Comparison of ENCODE assay signal across 8 cellular contexts in the genomic region with DNA sequence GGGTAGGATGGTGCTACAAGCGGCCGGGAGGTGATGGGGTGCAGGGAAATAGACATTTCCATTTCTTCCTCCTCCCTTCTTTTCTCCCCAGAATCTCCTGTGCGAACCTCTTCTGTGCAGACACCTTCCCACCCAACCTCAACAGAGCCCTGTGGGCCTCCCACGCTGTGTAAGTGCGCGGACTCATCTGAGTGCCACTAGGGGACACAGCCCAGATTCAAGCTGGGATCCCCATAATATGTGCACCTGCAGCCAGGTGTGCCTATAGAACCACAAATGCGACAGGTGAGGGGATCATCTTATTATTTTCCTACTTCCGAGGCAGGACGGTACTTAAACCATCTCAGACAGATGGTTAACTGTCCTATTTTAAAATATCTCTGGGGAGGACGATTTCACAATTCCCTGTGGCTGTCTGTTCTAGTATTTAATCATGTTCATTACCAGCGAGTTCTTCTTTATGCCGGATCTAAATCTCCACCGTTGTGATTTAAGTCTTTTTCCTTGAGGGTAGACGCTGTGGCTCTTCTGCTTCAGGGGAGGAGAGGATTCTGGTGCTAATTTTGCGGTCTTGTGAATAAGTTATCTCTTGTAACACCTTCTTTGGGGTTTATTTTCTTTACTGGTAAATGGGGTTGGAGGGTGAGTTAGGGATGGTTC. TPM values are rescaled to one million over a fixed set of nuclear protein-coding genes. Genes with fewer than 3 reads are reported as not detected.
DNase-seq lines count a peak whose midpoint lies in the region; ATAC-seq, FAIRE-seq and TF ChIP-seq lines count a peak whose summit lies in the region.

No MANE protein-coding gene starts in this region.

- H3K36me3 ChIP-seq in GM23248 (ENCODE audit: low read depth), result no peaks in the 10 kb centered on the region
- no peaks in the 10 kb centered on the region for H3K36me3 ChIP-seq in PC-3 (ENCODE audit: low read depth, low read length)
- no peaks in the 10 kb centered on the region for H3K36me3 ChIP-seq in sigmoid colon
- no peaks in the 10 kb centered on the region for H3K36me3 ChIP-seq in small intestine (ENCODE audit: control insufficient read depth in 2 of 2, insufficient read depth in 2 of 2, low read length in 2 of 2)

- intact Hi-C loops in PC-3 (cut with micrococcal nuclease) (no loop called here), sigmoid colon (cut with DNase I) (loop anchor here (1.0 to 5.0 kb wide), 2 partner anchors 239 to 383 kb away; no protein-coding TSS in a partner anchor)

- no TSS peak for BruUV-seq in PC-3 (replicated peaks; lab: Mats Ljungman, UMichigan)

- H3K9me2 ChIP-seq in GM23248 (ENCODE audit: insufficient read depth) (no peaks in the 10 kb centered on the region), PC-3 (replicated peaks; ENCODE audit: low read length) (no peaks in the 10 kb centered on the region)

- in situ Hi-C loops in GM23248 (cut with MboI), result no loop called here
- in situ Hi-C loops in ACHN (cut with HindIII; ENCODE audit: low pct_ligation_motif_present, low pct_unique_long_range_greater_than_20kb, low sequenced_read_pairs), result no loop called here

- DNase-seq in GM23248, result no peak
- no peak for DNase-seq in PC-3
- DNase-seq in epithelial cell of proximal tubule (ENCODE audit: low read depth), result no peak
- no peak for DNase-seq in sigmoid colon
- no peak for DNase-seq in ACHN
- no peak for DNase-seq in small intestine
- no peak for DNase-seq in SKM-1 treated with dmso at 0.1 percent for 144 hours (lab: John Stamatoyannopoulos, UW; ENCODE audit: unreplicated experiment)
- no peak for DNase-seq in NCI-H187 (lab: John Stamatoyannopoulos, UW)

- no peak for TF ChIP-seq EP300 in sigmoid colon (IDR thresholded peaks at IDR 0.05)

- no peaks in the 10 kb centered on the region for H3K9me3 ChIP-seq in GM23248 (ENCODE audit: low read depth)
- no peaks in the 10 kb centered on the region for H3K9me3 ChIP-seq in PC-3 (ENCODE audit: low read length)
- no peaks in the 10 kb centered on the region for H3K9me3 ChIP-seq in sigmoid colon
- H3K9me3 ChIP-seq in small intestine (ENCODE audit: control insufficient read depth, low read depth), result no peaks in the 10 kb centered on the region

- CTCF ChIA-PET in PC-3 (lab: Charles Lee), result no interaction called here

- H3K27ac ChIP-seq in GM23248, result no peak overlapping the region
- H3K27ac ChIP-seq in PC-3 (ENCODE audit: low read length), result no peak overlapping the region
- peak overlapping the region in 3 of 4 donors; percentile 77 to 87 (median 77) for H3K27ac ChIP-seq in sigmoid colon
- no peak overlapping the region for H3K27ac ChIP-seq in small intestine (ENCODE audit: low read depth in 1 of 2, low read length in 1 of 2)

- H3K4me1 ChIP-seq in GM23248 (ENCODE audit: insufficient read depth) (0 out of 2 replicates have a peak, but pooled peaks cover 4% of the 10 kb centered on the region), PC-3 (ENCODE audit: insufficient read depth, low read length) (no peaks in the 10 kb centered on the region), sigmoid colon (peaks cover 0 to 67% (median 55%) of the 10 kb centered on the region in 4 donors), small intestine (ENCODE audit: control insufficient read depth in 2 of 2, insufficient read depth in 1 of 2, low read depth in 1 of 2, low read length in 1 of 2) (no peaks in the 10 kb centered on the region)

- POLR2A ChIA-PET in PC-3 (lab: Charles Lee; ENCODE audit: unreplicated experiment), result no interaction called here

- no peak for FAIRE-seq in small intestine (lab: Jason Lieb, UNC)

- H3F3A ChIP-seq in GM23248 (ENCODE audit: insufficient read depth) (no peaks in the 10 kb centered on the region), PC-3 (ENCODE audit: low read length, unreplicated experiment) (no peaks in the 10 kb centered on the region)

- no peak for TF ChIP-seq POLR2A in sigmoid colon (IDR thresholded peaks at IDR 0.05)

- H3K4me2 ChIP-seq in GM23248 (ENCODE audit: unreplicated experiment), result peak overlapping the region; percentile 98
- peak overlapping the region; percentile 66 for H3K4me2 ChIP-seq in PC-3 (ENCODE audit: low read length)

- H2AFZ ChIP-seq in GM23248, result peak overlapping the region; percentile 87
- H2AFZ ChIP-seq in PC-3 (ENCODE audit: low read length), result peak overlapping the region; percentile 48; the same call in 1 of the 2 replicates

- ATAC-seq in PC-3, result no peak

- H3K79me2 ChIP-seq in GM23248 (ENCODE audit: insufficient read depth) (no peaks in the 10 kb centered on the region), PC-3 (ENCODE audit: low read length) (no peaks in the 10 kb centered on the region)

- H3K4me3 ChIP-seq in GM23248 (peak overlapping the region; percentile 75), PC-3 (ENCODE audit: low read length) (peak overlapping the region; percentile 40; the same call in 1 of the 2 replicates), epithelial cell of proximal tubule (ENCODE audit: low read depth, low read length) (peak overlapping the region; percentile 40), sigmoid colon (peak overlapping the region; percentile 3 to 41 (median 33)), small intestine (ENCODE audit: low read depth in 1 of 2, low read length in 2 of 2) (no peak overlapping the region)

- peaks cover 6% of the 10 kb centered on the region; the same call in 1 of the 2 replicates for H3K27me3 ChIP-seq in GM23248 (replicated peaks; ENCODE audit: insufficient read depth)
- peaks cover 83% of the 10 kb centered on the region for H3K27me3 ChIP-seq in PC-3 (ENCODE audit: low read length)
- H3K27me3 ChIP-seq in sigmoid colon, result no peaks in the 10 kb centered on the region
- no peaks in the 10 kb centered on the region for H3K27me3 ChIP-seq in small intestine (ENCODE audit: control insufficient read depth in 2 of 2, insufficient read depth in 2 of 2, low read length in 2 of 2)

- H3K9ac ChIP-seq in GM23248 (no peak overlapping the region), PC-3 (ENCODE audit: low read length) (no peak overlapping the region)

- TF ChIP-seq CTCF in PC-3 (conservative IDR thresholded peaks at IDR 0.05; ENCODE audit: low read depth, low read length) (no peak), epithelial cell of proximal tubule (conservative IDR thresholded peaks at IDR 0.05; ENCODE audit: low read depth, low read length) (no peak), sigmoid colon (IDR thresholded peaks at IDR 0.05) (no peak)

- 31 to 36% methylated on average over 15 of the region's 15 CpGs for WGBS in GM23248 (ENCODE audit: low coverage in 1 of 2, low lambda C conversion rate in 2 of 2, missing lambda C conversion rate in 2 of 2), 2 experiments
- WGBS in sigmoid colon, 2 donors, result 69 to 70% methylated on average over 15 of the region's 15 CpGs
- 61 to 71% (median 68%) methylated on average over 15 of the region's 15 CpGs for WGBS in small intestine, 3 donors

- H4K20me1 ChIP-seq in GM23248 (ENCODE audit: insufficient read depth), result no peaks in the 10 kb centered on the region
- no peaks in the 10 kb centered on the region for H4K20me1 ChIP-seq in PC-3 (ENCODE audit: low read length)

RNA-seq across cellular contexts. Expression of gene CACNA1C, which starts 17.2 kb away (rescaled TPM):
- 8.6 and 11.5 TPM in 2 replicates for total RNA-seq in GM23248 (2014; rRNA removed; shearing (Covaris generic))
- polyA plus RNA-seq in GM23248 (2016; fragmentation: Nextera tagmentation; extraction: Ambion mirVana), result 2.5 and 4.9 TPM in 2 replicates
- total RNA-seq in PC-3 (2014; rRNA removed), result not detected in 2 replicates
- not detected in 2 replicates for total RNA-seq in epithelial cell of proximal tubule
- 100 to 1,000 TPM in 2 of 4 donors, 10 to 100 TPM in 2; 62.0 to 213 (median 119) TPM for total RNA-seq in sigmoid colon
- 1 to 10 TPM in 1 of 3 donors, under 1 TPM in 2; 0.46 to 7.6 (median 0.60) TPM for polyA plus RNA-seq in sigmoid colon
- polyA plus RNA-seq in small intestine, result 1 to 10 TPM in 2 of 3 donors, under 1 TPM in 1; 0.67 to 2.5 (median 1.6) TPM

RNA-seq across cellular contexts. Expression of gene DCP1B, which starts 31.3 kb away (rescaled TPM):
- 14.9 and 16.5 TPM in 2 replicates for total RNA-seq in GM23248 (2014; rRNA removed; shearing (Covaris generic))
- 14.3 and 18.1 TPM in 2 replicates for polyA plus RNA-seq in GM23248 (2016; fragmentation: Nextera tagmentation; extraction: Ambion mirVana)
- total RNA-seq in PC-3 (2014; rRNA removed), result 3.6 and 4.9 TPM in 2 replicates
- 10.5 and 21.2 TPM in 2 replicates for total RNA-seq in epithelial cell of proximal tubule
- 10 to 100 TPM; 24.8 to 47.7 (median 35.5) TPM for total RNA-seq in sigmoid colon
- 1 to 10 TPM; 5.5 to 8.5 (median 7.2) TPM for polyA plus RNA-seq in sigmoid colon
- 1 to 10 TPM; 4.5 to 7.9 (median 7.8) TPM for polyA plus RNA-seq in small intestine

Comparison
In these comparisons a context has a peak if more than half of its experiments do, and no peak if none do; other contexts are left out.
1. H3K27ac ChIP-seq: peak in sigmoid colon (3 of 4); none in GM23248 (single experiment), PC-3 (single experiment) and small intestine (0 of 2).
2. H3K4me3 ChIP-seq: peak in GM23248 (single experiment), PC-3 (single experiment), epithelial cell of proximal tubule (single experiment) and sigmoid colon (4 of 4); none in small intestine (0 of 2).